ENCODE assay signal across 18 cellular contexts in the genomic region with DNA sequence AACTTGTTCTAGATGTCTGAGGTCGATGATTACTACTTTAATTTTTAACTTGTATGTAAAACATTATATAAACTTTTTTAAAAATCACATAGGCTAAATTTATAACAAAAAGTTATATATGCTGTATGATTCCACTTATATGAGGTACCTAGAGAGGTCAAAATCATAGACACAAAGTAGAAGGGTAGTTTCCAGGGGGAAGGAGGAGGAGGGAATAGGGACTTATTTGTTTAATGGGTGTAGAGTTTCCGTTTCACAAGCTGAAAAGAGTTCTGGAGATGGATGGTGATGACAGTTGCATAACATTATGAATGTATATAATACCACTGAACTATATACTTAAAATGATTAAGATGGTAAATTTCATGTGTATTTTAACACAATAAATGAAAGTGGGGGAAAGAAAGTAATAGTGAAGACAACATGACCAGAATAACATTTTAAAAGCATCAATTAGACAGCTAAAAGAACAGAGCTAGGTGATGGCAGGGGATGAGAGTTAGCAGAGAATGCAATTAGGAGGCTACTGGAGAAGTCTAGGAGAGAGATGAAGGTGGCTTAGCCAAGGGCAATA. TPM values are rescaled to one million over a fixed set of nuclear protein-coding genes. Genes with fewer than 3 reads are reported as not detected.
A peak's percentile ranks its signal among the peaks of the same experiment; 100 is the strongest.
DNase-seq lines count a peak whose midpoint lies in the region; ATAC-seq and TF ChIP-seq lines count a peak whose summit lies in the region.
"Had no signal": no experiment of that assay in that cellular context is flagged by ENCODE, and none has a peak within 500 bp of the region (broad histone marks: within the 10 kb centered on the region; RNA-seq: fewer than 3 reads in every experiment).

No MANE protein-coding gene starts in this region.

- peaks cover 2 to 4% of the 10 kb centered on the region in 2 donors for H3K36me3 Mint-ChIP-seq in activated T-cell treated with anti-CD3 and anti-CD28 coated beads, Interleukin-2, amount 50 U/mL, for 72 hours (ENCODE audit: insufficient read depth in 2 of 2)
- peaks cover 64% of the 10 kb centered on the region for H3K36me3 Mint-ChIP-seq in nephron progenitor cell (ENCODE audit: low read depth)
- H3K36me3 Mint-ChIP-seq in GM23338 (ENCODE audit: low read depth), result peaks cover 34% of the 10 kb centered on the region

- no peaks in the 10 kb centered on the region for H3K9me3 ChIP-seq in RWPE2 (ENCODE audit: severe bottlenecking)
- H3K9me3 ChIP-seq: A549 had no signal

- H3K4me1 ChIP-seq in RWPE2 (ENCODE audit: insufficient read depth, poor library complexity, severe bottlenecking) (peaks cover 25% of the 10 kb centered on the region), GM23338 (ENCODE audit: insufficient read depth) (no peaks in the 10 kb centered on the region)

- no peak overlapping the region for H3K4me3 ChIP-seq in RWPE2 (ENCODE audit: severe bottlenecking)
- H3K4me3 ChIP-seq in GM23338, result no peak overlapping the region
- H3K4me3 ChIP-seq: A549; BLaER1 treated with 17β-estradiol and CSF1 and Interleukin-3, amounts not matched to agents 10 nM and 100 nM had no signal

- H3K27me3 Mint-ChIP-seq in activated T-cell treated with anti-CD3 and anti-CD28 coated beads, Interleukin-2, amount 50 U/mL, for 72 hours (ENCODE audit: low read depth), result no peaks in the 10 kb centered on the region
- H3K27me3 Mint-ChIP-seq in nephron progenitor cell (ENCODE audit: low read depth, poor library complexity) (no peaks in the 10 kb centered on the region), GM23338 (ENCODE audit: insufficient read depth, low read depth, poor library complexity) (no peaks in the 10 kb centered on the region)

- H3K27me3 ChIP-seq in RWPE2 (ENCODE audit: insufficient read depth, poor library complexity, severe bottlenecking) (no peaks in the 10 kb centered on the region), GM23338 (ENCODE audit: insufficient read depth) (no peaks in the 10 kb centered on the region)
- H3K27me3 ChIP-seq: BLaER1 treated with 17β-estradiol and CSF1 and Interleukin-3, amounts not matched to agents 10 nM and 100 nM had no signal

- H3K4me2 ChIP-seq in GM23338, result no peak overlapping the region
- H3K4me2 ChIP-seq: A549; BLaER1 treated with 17β-estradiol and CSF1 and Interleukin-3, amounts not matched to agents 10 nM and 100 nM had no signal

- H3K36me3 ChIP-seq in RWPE2 (ENCODE audit: low read depth) (peaks cover 34% of the 10 kb centered on the region), GM23338 (ENCODE audit: insufficient read depth) (0 out of 2 replicates have a peak, but pooled peaks cover 2% of the 10 kb centered on the region)

- H2AFZ ChIP-seq in GM23338, result no peak overlapping the region

- no peaks in the 10 kb centered on the region for H3K9me2 ChIP-seq in GM23338 (ENCODE audit: insufficient read depth)

- H4K20me1 ChIP-seq in GM23338 (replicated peaks; ENCODE audit: insufficient read depth), result peaks cover 7% of the 10 kb centered on the region; the same call in 1 of the 2 replicates

- H3F3A ChIP-seq in GM23338 (replicated peaks; ENCODE audit: low read depth), result no peaks in the 10 kb centered on the region; the same call in 1 of the 2 replicates

- peak overlapping the region; percentile 43 for H3K27ac ChIP-seq in RWPE2 (ENCODE audit: poor library complexity, severe bottlenecking)
- no peak overlapping the region for H3K27ac ChIP-seq in GM23338 (ENCODE audit: low read depth)
- H3K27ac ChIP-seq: A549; BLaER1 treated with 17β-estradiol and CSF1 and Interleukin-3, amounts not matched to agents 10 nM and 100 nM; RWPE1 had no signal

- no peak for ATAC-seq in activated T-cell treated with anti-CD3 and anti-CD28 coated beads, Interleukin-2, amount 50 U/mL, for 72 hours (replicated peaks in 1 of 2)
- no peak for ATAC-seq in RWPE2 (ENCODE audit: low read depth)
- no peak for ATAC-seq in GM23338
- ATAC-seq: A549, PC-3 had no signal

- H3K4me3 Mint-ChIP-seq in activated T-cell treated with anti-CD3 and anti-CD28 coated beads, Interleukin-2, amount 50 U/mL, for 72 hours, result no peak overlapping the region
- H3K4me3 Mint-ChIP-seq in nephron progenitor cell (no peak overlapping the region), GM23338 (no peak overlapping the region)

- DNase-seq in activated T-cell treated with anti-CD3 and anti-CD28 coated beads, Interleukin-2, amount 50 U/mL, for 72 hours, result no peak
- no peak for DNase-seq in activated T-cell treated with anti-CD3 and anti-CD28 coated beads, Interleukin-2, amount 50 U/mL, for 1 hour
- DNase-seq in NCI-H146 (lab: John Stamatoyannopoulos, UW) (peak; percentile 34), RWPE2 (ENCODE audit: low spot score) (no peak), nephron progenitor cell (no peak), D341Med (ENCODE audit: low spot score) (no peak), NCI-H82 treated with DMSO at 0.1 percent for 48 hours (lab: John Stamatoyannopoulos, UW; ENCODE audit: unreplicated experiment) (no peak), GM23338 (ENCODE audit: low spot score) (no peak)
- DNase-seq: HCEC 1CT, NCI-H1105, NCI-H187 treated with DMSO at 0.1 percent for 48 hours, NCI-H2171 treated with DMSO at 0.1 percent for 48 hours, NCI-H446 treated with DMSO at 0.1 percent for 48 hours, NCI-H82, PC-3 had no signal

- H3K27ac Mint-ChIP-seq in activated T-cell treated with anti-CD3 and anti-CD28 coated beads, Interleukin-2, amount 50 U/mL, for 72 hours, result peak overlapping the region; percentile 45
- peak overlapping the region; percentile 79 for H3K27ac Mint-ChIP-seq in nephron progenitor cell
- no peak overlapping the region for H3K27ac Mint-ChIP-seq in GM23338

- TF ChIP-seq CTCF in RWPE2 (IDR thresholded peaks at IDR 0.05; ENCODE audit: poor library complexity, severe bottlenecking), result no peak
- no peak for TF ChIP-seq CTCF in nephron progenitor cell (IDR thresholded peaks at IDR 0.05)
- TF ChIP-seq CTCF in GM23338 (conservative IDR thresholded peaks at IDR 0.05; ENCODE audit: low read depth in 2 of 2), result no peak

- peaks cover 0 to 1% of the 10 kb centered on the region in 2 donors for H3K9me3 Mint-ChIP-seq in activated T-cell treated with anti-CD3 and anti-CD28 coated beads, Interleukin-2, amount 50 U/mL, for 72 hours
- H3K9me3 Mint-ChIP-seq in nephron progenitor cell (peaks cover 24% of the 10 kb centered on the region), GM23338 (peaks cover 21% of the 10 kb centered on the region; the same call in 2 of the 3 replicates)

- H3K4me1 Mint-ChIP-seq in activated T-cell treated with anti-CD3 and anti-CD28 coated beads, Interleukin-2, amount 50 U/mL, for 72 hours (ENCODE audit: low read depth), result peaks cover 40% of the 10 kb centered on the region
- H3K4me1 Mint-ChIP-seq in nephron progenitor cell, result peaks cover 10% of the 10 kb centered on the region
- no peaks in the 10 kb centered on the region; the same call in 2 of the 3 replicates for H3K4me1 Mint-ChIP-seq in GM23338

- H3K79me2 ChIP-seq in GM23338 (replicated peaks; ENCODE audit: insufficient read depth), result peaks cover 38% of the 10 kb centered on the region

TF ChIP-seq in GM23338, 12 proteins besides CTCF, POLR2A, EP300 and RAD21 (continues in another document):
- TF ChIP-seq CREB1 (CRISPR knock-in tag; IDR thresholded peaks at IDR 0.05; ENCODE audit: low read depth) (no peak), ZNF331 (CRISPR knock-in tag; IDR thresholded peaks at IDR 0.05; ENCODE audit: low read depth) (no peak), REST (IDR thresholded peaks at IDR 0.05; ENCODE audit: unreplicated experiment) (no peak)

RNA-seq across cellular contexts. Expression of gene MRTFA, which starts 51.2 kb away (rescaled TPM):
- 10 to 100 TPM; 44.7 to 51.7 TPM for total RNA-seq in activated T-cell treated with anti-CD3 and anti-CD28 coated beads, Interleukin-2, amount 50 U/mL, for 72 hours
- total RNA-seq in GM23338 (2014; rRNA removed; shearing (Covaris generic)), result 85.2 and 92.4 TPM in 2 replicates
- polyA plus RNA-seq in GM23338 (2016; fragmentation: Nextera tagmentation; extraction: Ambion mirVana), result 18.1 and 19.3 TPM in 2 replicates
